ENCODE assay signal across 15 cellular contexts in genomic region chr2:60534034-60534393, GRCh38. TPM values are rescaled to one million over a fixed set of nuclear protein-coding genes. Genes with fewer than 3 reads are reported as not detected.
DNase-seq lines count a peak whose midpoint lies in the region; ATAC-seq, FAIRE-seq and TF ChIP-seq lines count a peak whose summit lies in the region.
"Had no signal": no experiment of that assay in that cellular context is flagged by ENCODE, and none has a peak within 500 bp of the region (broad histone marks: within the 10 kb centered on the region; RNA-seq: fewer than 3 reads in every experiment).

No MANE protein-coding gene starts in this region.

- H3K9me3 ChIP-seq in BE2C, result no peaks in the 10 kb centered on the region
- H3K9me3 ChIP-seq in HEK293 (ENCODE audit: control insufficient read depth, insufficient read depth, low read depth, low read length), result no peaks in the 10 kb centered on the region
- no peaks in the 10 kb centered on the region for H3K9me3 ChIP-seq in GM12878 (replicated peaks; ENCODE audit: control insufficient read depth, insufficient read depth, low read length)
- H3K9me3 ChIP-seq: ascending aorta, upper lobe of right lung had no signal

- peaks cover 4% of the 10 kb centered on the region; the same call in 1 of the 2 replicates for H3K36me3 ChIP-seq in BE2C
- peaks cover 0 to 8% of the 10 kb centered on the region in 2 experiments; a peak in 1 of 3 replicates for H3K36me3 ChIP-seq in HEK293 (ENCODE audit: control insufficient read depth in 2 of 2, insufficient read depth in 1 of 2, low read length in 2 of 2)
- H3K36me3 ChIP-seq in GM12878 (ENCODE audit: control insufficient read depth in 2 of 2, insufficient read depth in 2 of 2, low read length in 1 of 2), result no peaks in the 10 kb centered on the region
- H3K36me3 ChIP-seq: ascending aorta, upper lobe of right lung had no signal

- H3K27ac Mint-ChIP-seq in naive B cell, result peak overlapping the region; percentile 11 to 93 (median 82)
- H3K27ac Mint-ChIP-seq in HFFc6, result no peak overlapping the region
- no peak overlapping the region for H3K27ac Mint-ChIP-seq in natural killer cell treated with Interleukin-12 subunit alpha and Interleukin-12 subunit beta and Interleukin-15 and Interleukin-18, amount 100 ng/mL, for 72 hours
- H3K27ac Mint-ChIP-seq: activated T-helper 17 cell treated with anti-CD3 and anti-CD28 coated beads, Interleukin-2, amount 50 U/mL, for 72 hours had no signal

- WGBS in GM12878 (ENCODE audit: insufficient coverage, insufficient replicate concordance, low lambda C conversion rate, missing lambda C conversion rate), result 98% methylated on average over 3 of the region's 3 CpGs

- ATAC-seq in GM12878, result no peak
- ATAC-seq in naive B cell (ENCODE audit: low read depth in 2 of 2), result no peak
- ATAC-seq in natural killer cell treated with Interleukin-12 subunit alpha and Interleukin-12 subunit beta and Interleukin-15 and Interleukin-18, amount 100 ng/mL, for 72 hours, result no peak
- ATAC-seq: activated T-helper 17 cell treated with anti-CD3 and anti-CD28 coated beads, Interleukin-2, amount 50 U/mL, for 72 hours; upper lobe of right lung had no signal

- peak; percentile 18; the same call in 1 of the 2 replicates for TF ChIP-seq CTCF in BE2C (IDR thresholded peaks at IDR 0.05; ENCODE audit: low read depth, low read length)
- TF ChIP-seq CTCF in HEK293 (tag by site-specific recombination; IDR thresholded peaks at IDR 0.05), result 0 out of 2 replicates have a peak, but pooled peaks have one; percentile 24
- TF ChIP-seq CTCF in GM12878 (IDR thresholded peaks at IDR 0.05 in 2 of 3, conservative IDR thresholded peaks at IDR 0.05 in 1 of 3; ENCODE audit: control insufficient read depth in 2 of 3, extremely low read depth in 1 of 3, insufficient read depth in 1 of 3, low read depth in 3 of 3, low read length in 3 of 3), result peak in 1 of 3 experiments; percentile 24; a peak in 1 of 6 replicates
- TF ChIP-seq CTCF in HFFc6 (IDR thresholded peaks at IDR 0.05), result no peak

- no TSS peak for BruUV-seq in GM12878 (replicated peaks; lab: Mats Ljungman, UMichigan)

- POLR2A ChIA-PET in HEK293 (lab: Yijun Ruan, JAX) (no interaction called here), GM12878 (lab: Charles Lee) (no interaction called here)

- TF ChIP-seq EP300 in GM12878 (IDR thresholded peaks at IDR 0.05; ENCODE audit: borderline replicate concordance in 1 of 2, control insufficient read depth in 1 of 2, low read depth in 2 of 2, low read length in 2 of 2), result no peak

- H3K9me3 Mint-ChIP-seq in naive B cell, result no peaks in the 10 kb centered on the region
- no peaks in the 10 kb centered on the region for H3K9me3 Mint-ChIP-seq in HFFc6
- no peaks in the 10 kb centered on the region for H3K9me3 Mint-ChIP-seq in natural killer cell treated with Interleukin-12 subunit alpha and Interleukin-12 subunit beta and Interleukin-15 and Interleukin-18, amount 100 ng/mL, for 72 hours
- H3K9me3 Mint-ChIP-seq: activated T-helper 17 cell treated with anti-CD3 and anti-CD28 coated beads, Interleukin-2, amount 50 U/mL, for 72 hours had no signal

- H3K27me3 Mint-ChIP-seq in naive B cell (no peaks in the 10 kb centered on the region), HFFc6 (ENCODE audit: insufficient read depth) (peaks cover 18% of the 10 kb centered on the region)
- peaks cover 51 to 64% of the 10 kb centered on the region in 2 donors for H3K27me3 Mint-ChIP-seq in natural killer cell treated with Interleukin-12 subunit alpha and Interleukin-12 subunit beta and Interleukin-15 and Interleukin-18, amount 100 ng/mL, for 72 hours

- no peaks in the 10 kb centered on the region for H4K20me1 ChIP-seq in GM12878 (ENCODE audit: control insufficient read depth, insufficient read depth)

- no peak overlapping the region for H3K27ac ChIP-seq in HEK293 (ENCODE audit: extremely low read depth, low read depth, low read length)
- peak overlapping the region; percentile 35; the same call in 1 of the 2 replicates for H3K27ac ChIP-seq in GM12878 (ENCODE audit: control insufficient read depth, insufficient read depth)
- H3K27ac ChIP-seq: ascending aorta, upper lobe of right lung had no signal

- DNase-seq in BE2C, result no peak
- DNase-seq in GM12878 (ENCODE audit: low read depth, low spot score), result no peak
- DNase-seq in naive B cell, result no peak
- no peak for DNase-seq in HFFc6
- DNase-seq in natural killer cell treated with Interleukin-12 subunit alpha and Interleukin-12 subunit beta and Interleukin-15 and Interleukin-18, amount 100 ng/mL, for 72 hours (ENCODE audit: low spot score), result no peak
- DNase-seq in SW480 (ENCODE audit: low spot score), result no peak
- no peak for DNase-seq in stimulated activated CD4-positive, alpha-beta T cell treated with anti-CD3 and anti-CD28 coated beads, Interleukin-2, amount 100 ng/mL, for 24 hours
- DNase-seq: foreskin melanocyte; mesenchymal stem cell; MM.1S; stimulated activated CD4-positive, alpha-beta T cell treated with anti-CD3 and anti-CD28 coated beads, Interleukin-15, amount 100 ng/mL, for 24 hours; upper lobe of right lung had no signal

- no peak overlapping the region for H2AFZ ChIP-seq in GM12878 (ENCODE audit: control insufficient read depth, low read depth, low read length)

- H3K4me1 Mint-ChIP-seq in naive B cell (peaks cover 82 to 99% (median 93%) of the 10 kb centered on the region in 3 donors), HFFc6 (ENCODE audit: low read depth) (peaks cover 20% of the 10 kb centered on the region)
- H3K4me1 Mint-ChIP-seq in natural killer cell treated with Interleukin-12 subunit alpha and Interleukin-12 subunit beta and Interleukin-15 and Interleukin-18, amount 100 ng/mL, for 72 hours (ENCODE audit: low read depth in 2 of 2), result no peaks in the 10 kb centered on the region
- H3K4me1 Mint-ChIP-seq: activated T-helper 17 cell treated with anti-CD3 and anti-CD28 coated beads, Interleukin-2, amount 50 U/mL, for 72 hours had no signal

- RAD21 ChIA-PET in GM12878 (lab: Charles Lee; ENCODE audit: unreplicated experiment), result no interaction called here

- H3K4me3 ChIP-seq in BE2C (ENCODE audit: low read depth, low read length) (peak overlapping the region; percentile 23), HEK293 (ENCODE audit: low read depth, low read length) (no peak overlapping the region), GM12878 (0 out of 2 replicates have a peak overlapping the region, but pooled peaks have one; percentile 8)
- H3K4me3 ChIP-seq: ascending aorta, upper lobe of right lung had no signal

- H3K4me3 Mint-ChIP-seq in naive B cell (peak overlapping the region; percentile 15 to 88 (median 56)), HFFc6 (no peak overlapping the region)
- H3K4me3 Mint-ChIP-seq in natural killer cell treated with Interleukin-12 subunit alpha and Interleukin-12 subunit beta and Interleukin-15 and Interleukin-18, amount 100 ng/mL, for 72 hours, result no peak overlapping the region
- H3K4me3 Mint-ChIP-seq: activated T-helper 17 cell treated with anti-CD3 and anti-CD28 coated beads, Interleukin-2, amount 50 U/mL, for 72 hours had no signal

- H3K4me2 ChIP-seq in GM12878 (ENCODE audit: control insufficient read depth, insufficient read depth), result peak overlapping the region; percentile 57; the same call in 1 of the 2 replicates

- no peak for TF ChIP-seq RAD21 in GM12878 (IDR thresholded peaks at IDR 0.05; ENCODE audit: insufficient read depth, low read depth, low read length)

- SMC1A ChIA-PET in GM12878 (lab: Charles Lee; ENCODE audit: uncharacterized antibody, unreplicated experiment), result no interaction called here

- H3K36me3 Mint-ChIP-seq in naive B cell (peaks cover 14 to 33% of the 10 kb centered on the region in 2 donors), HFFc6 (ENCODE audit: low read depth) (no peaks in the 10 kb centered on the region)
- H3K36me3 Mint-ChIP-seq in natural killer cell treated with Interleukin-12 subunit alpha and Interleukin-12 subunit beta and Interleukin-15 and Interleukin-18, amount 100 ng/mL, for 72 hours, result no peaks in the 10 kb centered on the region

- H3K4me1 ChIP-seq in BE2C (peaks cover 13% of the 10 kb centered on the region), HEK293 (ENCODE audit: control insufficient read depth, insufficient read depth, low read length) (peaks cover 77% of the 10 kb centered on the region), GM12878 (ENCODE audit: control insufficient read depth, insufficient read depth, low read length) (peaks cover 25% of the 10 kb centered on the region)
- H3K4me1 ChIP-seq: ascending aorta had no signal

- TF ChIP-seq POLR2A in GM12878 (IDR thresholded peaks at IDR 0.05; ENCODE audit: low read depth, low read length), result no peak

- no peaks in the 10 kb centered on the region for H3K27me3 ChIP-seq in BE2C
- peaks cover 0 to 3% of the 10 kb centered on the region in 2 experiments; a peak in 2 of 4 replicates for H3K27me3 ChIP-seq in GM12878 (replicated peaks in 1 of 2; ENCODE audit: control insufficient read depth in 2 of 2, insufficient read depth in 2 of 2, low read length in 1 of 2)
- H3K27me3 ChIP-seq: ascending aorta had no signal

- no peak for FAIRE-seq in GM12878 (lab: Jason Lieb, UNC)

- H3K79me2 ChIP-seq in GM12878 (ENCODE audit: control insufficient read depth, insufficient read depth, low read length), result peaks cover 92% of the 10 kb centered on the region

- CTCF ChIA-PET in HEK293 (lab: Yijun Ruan, JAX), result no interaction called here
- CTCF ChIA-PET in GM12878 (lab: Yijun Ruan, JAX), result no interaction called here

- intact Hi-C loops in GM12878 (cut with micrococcal nuclease; ENCODE audit: unreplicated experiment), result no loop called here

- in situ Hi-C loops in GM12878 (cut with MboI), result no loop called here

- no peak overlapping the region for H3K9ac ChIP-seq in GM12878 (ENCODE audit: control insufficient read depth, insufficient read depth, low read length)

RNA-seq across cellular contexts. Expression of gene BCL11A, which starts 19.4 kb away (rescaled TPM):
- polyA plus RNA-seq in BE2C (2012; ENCODE audit: insufficient read depth, insufficient read length, low read depth), result 6.5 TPM
- 2.6 and 3.2 TPM in 2 replicates for total RNA-seq in GM12878 (2013; cell fraction: nucleolus; rRNA removed)
- total RNA-seq in GM12878 (2014; rRNA removed), result 12.6 and 13.2 TPM in 2 replicates
- total RNA-seq in GM12878 (2014; rRNA removed; fragmentation: Illumina TruSeq; extraction: Trizol), result 9.4 and 11.1 TPM in 2 replicates
- total RNA-seq in GM12878 (2021), result 22.7 and 26.6 TPM in 2 replicates
- 13.7 TPM for polyA plus RNA-seq in GM12878 (2011; ENCODE audit: low read depth)
- polyA plus RNA-seq in GM12878 (2011; rRNA removed), result not detected in 2 replicates
- polyA plus RNA-seq in GM12878 (2011; cell fraction: cytosol; rRNA removed), result not detected in 2 replicates
- not detected in 2 replicates for polyA plus RNA-seq in GM12878 (2011; cell fraction: nucleus; rRNA removed)
- 21.4 TPM in 2 replicates for polyA plus RNA-seq in GM12878 (2012)
- polyA plus RNA-seq in GM12878 (2014; fragmentation: Illumina TruSeq; extraction: Trizol), result 10.7 and 11.1 TPM in 2 replicates
- polyA plus RNA-seq in GM12878 (2014; fragmentation: Nextera tagmentation; extraction: Ambion mirVana), result 10 to 100 TPM in 1 of 2 experiments, 1 to 10 TPM in 1; 9.0 to 11.2 TPM
- 7.5 and 8.1 TPM in 2 replicates for polyA plus RNA-seq in GM12878 (2014; rRNA removed)
- 1 to 10 TPM; 8.4 to 9.9 TPM for polyA plus RNA-seq in GM12878 (2016; fragmentation: Nextera tagmentation; extraction: Ambion mirVana)
- not detected in 2 replicates for polyA minus RNA-seq in GM12878 (2011; rRNA and poly(A)+ RNA removed)
- polyA minus RNA-seq in GM12878 (2011; cell fraction: cytosol; rRNA and poly(A)+ RNA removed), result not detected in 2 replicates
- not detected in 2 replicates for polyA minus RNA-seq in GM12878 (2011; cell fraction: nucleus; rRNA and poly(A)+ RNA removed)
- polyA plus RNA-seq in naive B cell (ENCODE audit: low read depth in 6 of 6), result 100 to 1,000 TPM; 152 to 246 (median 192) TPM
- total RNA-seq in HFFc6 (2021; fragmentation: NEBNext Ultra II Directional; extraction: Animal tissue kit (Norgen Biotek cat#: 25700)), result 1 to 10 TPM; 1.1 to 3.0 (median 1.9) TPM
- total RNA-seq in natural killer cell treated with Interleukin-12 subunit alpha and Interleukin-12 subunit beta and Interleukin-15 and Interleukin-18, amount 100 ng/mL, for 72 hours, result under 1 TPM in 1 of 2 donors, not detected in 1; 0.81 TPM

Comparison
In these comparisons a context has a peak if more than half of its experiments do, and no peak if none do; other contexts are left out.
1. H3K27ac Mint-ChIP-seq: peak in naive B cell (6 of 6); none in HFFc6 (single experiment) and natural killer cell treated with Interleukin-12 subunit alpha and Interleukin-12 subunit beta and Interleukin-15 and Interleukin-18, amount 100 ng/mL, for 72 hours (0 of 2).
2. H3K4me3 Mint-ChIP-seq: peak in naive B cell (8 of 8); none in HFFc6 (single experiment) and natural killer cell treated with Interleukin-12 subunit alpha and Interleukin-12 subunit beta and Interleukin-15 and Interleukin-18, amount 100 ng/mL, for 72 hours (single experiment).